Comparison of ENCODE assay signal across 8 cellular contexts in genomic region chr11:45146072-45147016, GRCh38. TPM values are rescaled to one million over a fixed set of nuclear protein-coding genes. Genes with fewer than 3 reads are reported as not detected.
A peak's percentile ranks its signal among the peaks of the same experiment; 100 is the strongest.
DNase-seq lines count a peak whose midpoint lies in the region; ATAC-seq and TF ChIP-seq lines count a peak whose summit lies in the region.

TSS of gene PRDM11 (plus strand) at chr11:45146639. CDS start at chr11:45181767, 35,128 bp downstream.

- H3K9ac ChIP-seq in subcutaneous abdominal adipose tissue (ENCODE audit: low read length in 5 of 5) = peak within 1 kb of the TSS; percentile 59 to 90 (median 88)

- H3K36me3 ChIP-seq in naive thymus-derived CD4-positive, alpha-beta T cell (ENCODE audit: control insufficient read depth in 2 of 3, insufficient read depth in 3 of 3, low read length in 3 of 3) = no peaks in the 10 kb centered on the region
- H3K36me3 ChIP-seq in subcutaneous abdominal adipose tissue (ENCODE audit: control insufficient read depth in 5 of 5, insufficient read depth in 5 of 5, low read length in 5 of 5) = no peaks in the 10 kb centered on the region

- intact Hi-C loops in naive thymus-derived CD4-positive, alpha-beta T cell (cut with micrococcal nuclease) = loop anchor here (1.0 to 10.0 kb wide), 11 partner anchors 36 to 1788 kb away; partner anchors contain the start of genes CD82 (in 2 of the 2), ALKBH3 (in 1 of the 2), HSD17B12 (in 1 of the 2) and SLC35C1 (in 1 of the 2)

- DNase-seq in AML-193 (lab: John Stamatoyannopoulos, UW) = peak; percentile 29 to 36
- DNase-seq in NCI-H69 (lab: John Stamatoyannopoulos, UW) = peak; percentile 89
- peak; percentile 76 for DNase-seq in activated T-cell treated with anti-CD3 and anti-CD28 coated beads, Interleukin-2, amount 50 U/mL, for 1 hour
- peak; percentile 68 for DNase-seq in fibroblast of mammary gland (ENCODE audit: low read depth)
- DNase-seq in naive thymus-derived CD4-positive, alpha-beta T cell = peak in 8 of 9 donors; percentile 44 to 71 (median 48)

- TF ChIP-seq CTCF in fibroblast of mammary gland (conservative IDR thresholded peaks at IDR 0.05; ENCODE audit: control insufficient read depth, insufficient read depth, low read depth, low read length) = no peak

- H3K4me3 ChIP-seq in fibroblast of mammary gland (ENCODE audit: control insufficient read depth, low read depth, low read length) (peak within 1 kb of the TSS; percentile 59), subcutaneous abdominal adipose tissue (ENCODE audit: low read depth in 1 of 5, low read length in 5 of 5) (peak within 1 kb of the TSS; percentile 80 to 88 (median 83))
- H3K4me3 ChIP-seq in naive thymus-derived CD4-positive, alpha-beta T cell (ENCODE audit: low read length) = peak within 1 kb of the TSS; percentile 81

- H3K27me3 Mint-ChIP-seq in naive thymus-derived CD4-positive, alpha-beta T cell = peaks cover 5 to 49% (median 10%) of the 10 kb centered on the region in 5 donors

- H3K27me3 ChIP-seq in naive thymus-derived CD4-positive, alpha-beta T cell (ENCODE audit: control insufficient read depth in 2 of 2, insufficient read depth in 2 of 2, low read length in 2 of 2) = no peaks in the 10 kb centered on the region
- H3K27me3 ChIP-seq in subcutaneous abdominal adipose tissue (ENCODE audit: control insufficient read depth in 5 of 5, insufficient read depth in 4 of 5, low read length in 5 of 5) = no peaks in the 10 kb centered on the region

- CTCF ChIA-PET in naive thymus-derived CD4-positive, alpha-beta T cell (lab: Charles Lee) = no interaction called here

- peaks cover 0 to 7% (median 4%) of the 10 kb centered on the region in 5 donors for H3K36me3 Mint-ChIP-seq in naive thymus-derived CD4-positive, alpha-beta T cell

- peak within 1 kb of the TSS; percentile 79 for H3K27ac ChIP-seq in naive thymus-derived CD4-positive, alpha-beta T cell (ENCODE audit: low read depth, low read length)
- peak within 1 kb of the TSS; percentile 95 for H3K27ac ChIP-seq in subcutaneous abdominal adipose tissue (ENCODE audit: low read depth, low read length)

- no peaks in the 10 kb centered on the region for H3K9me3 ChIP-seq in naive thymus-derived CD4-positive, alpha-beta T cell (ENCODE audit: control insufficient read depth in 2 of 3, low read length in 3 of 3)
- peaks cover 0 to 3% (median 0%) of the 10 kb centered on the region in 5 donors for H3K9me3 ChIP-seq in subcutaneous abdominal adipose tissue (ENCODE audit: control insufficient read depth in 5 of 5, low read length in 5 of 5)

- peaks cover 13 to 14% of the 10 kb centered on the region in 2 donors for H3K4me1 ChIP-seq in naive thymus-derived CD4-positive, alpha-beta T cell (ENCODE audit: control insufficient read depth in 2 of 2, insufficient read depth in 2 of 2, low read length in 2 of 2)
- peaks cover 0 to 24% (median 21%) of the 10 kb centered on the region in 5 donors for H3K4me1 ChIP-seq in subcutaneous abdominal adipose tissue (ENCODE audit: control insufficient read depth in 5 of 5, insufficient read depth in 5 of 5, low read length in 5 of 5)

- peak within 1 kb of the TSS; percentile 85 to 95 (median 92) for H3K4me3 Mint-ChIP-seq in naive thymus-derived CD4-positive, alpha-beta T cell

- H3K9me3 Mint-ChIP-seq in naive thymus-derived CD4-positive, alpha-beta T cell = peaks cover 0 to 3% (median 0%) of the 10 kb centered on the region in 11 donors

- peaks cover 16 to 46% (median 40%) of the 10 kb centered on the region in 7 donors for H3K4me1 Mint-ChIP-seq in naive thymus-derived CD4-positive, alpha-beta T cell

- POLR2A ChIA-PET in naive thymus-derived CD4-positive, alpha-beta T cell (lab: Charles Lee) = interaction anchor here (0.7 kb wide), 1 partner anchor 89 kb away, joined by 3 read pairs; no protein-coding TSS in a partner anchor

- H3K27ac Mint-ChIP-seq in naive thymus-derived CD4-positive, alpha-beta T cell = peak within 1 kb of the TSS; percentile 47 to 95 (median 89)

- ATAC-seq in GM18858 (IDR thresholded peaks at IDR 0.05; ENCODE audit: unreplicated experiment) (peak; percentile 20), HG03064 (IDR thresholded peaks at IDR 0.05; ENCODE audit: low read depth, unreplicated experiment) (peak; percentile 24)
- ATAC-seq in naive thymus-derived CD4-positive, alpha-beta T cell = peak; percentile 54

RNA-seq across cellular contexts. Expression of gene PRDM11, which starts in this region (rescaled TPM):
- total RNA-seq in naive thymus-derived CD4-positive, alpha-beta T cell = 1 to 10 TPM; 2.2 to 8.8 (median 6.4) TPM
- 1 to 10 TPM in 1 of 2 donors, under 1 TPM in 1; 0.44 to 1.1 TPM for polyA plus RNA-seq in naive thymus-derived CD4-positive, alpha-beta T cell

Comparison
In these comparisons a context has a peak if more than half of its experiments do, and no peak if none do; other contexts are left out.
1. Peak in every context shown above with its lines: DNase-seq, ATAC-seq, H3K4me3 ChIP-seq and H3K27ac ChIP-seq.
2. DNase-seq: peak in every context shown above with its lines; median percentile 89 in NCI-H69; 76 in activated T-cell treated with anti-CD3 and anti-CD28 coated beads, Interleukin-2, amount 50 U/mL, for 1 hour; 68 in fibroblast of mammary gland; 48 in naive thymus-derived CD4-positive, alpha-beta T cell; 32 in AML-193.